Comparison of ENCODE assay signal across 1 cellular context in genomic region chr15:83462953-83463433, GRCh38.
TF ChIP-seq lines count a peak whose summit lies in the region.

No MANE protein-coding gene starts in this region.

TF ChIP-seq in K562, 482 proteins besides CTCF, POLR2A, EP300 and RAD21 (continues in another document):
- TF ChIP-seq ZMIZ1 (IDR thresholded peaks at IDR 0.05; ENCODE audit: low read depth in 2 of 2, low read length in 2 of 2) (0 out of 4 replicates have a peak, but pooled peaks of 1 of the 2 experiments have one; percentile 56), PPARD (CRISPR knock-in tag; IDR thresholded peaks at IDR 0.05) (no peak), KDM5B (IDR thresholded peaks at IDR 0.05; ENCODE audit: insufficient replicate concordance, low read depth, low read length) (no peak), FOXA1 (IDR thresholded peaks at IDR 0.05; ENCODE audit: borderline replicate concordance) (peak; percentile 39; the same call in 1 of the 2 replicates), FUS (optimal IDR thresholded peaks at IDR 0.05; ENCODE audit: low read depth, low read length) (no peak), NUFIP1 (IDR thresholded peaks at IDR 0.05; ENCODE audit: partially characterized antibody) (no peak), CREM (IDR thresholded peaks at IDR 0.05; ENCODE audit: low read depth) (peak; percentile 5; the same call in 1 of the 2 replicates), HMG20A (CRISPR knock-in tag; conservative IDR thresholded peaks at IDR 0.05) (no peak), NR0B1 (IDR thresholded peaks at IDR 0.05; ENCODE audit: partially characterized antibody) (no peak), HDAC1 (IDR thresholded peaks at IDR 0.05) (peak in 1 of 2 experiments; percentile 52; a peak in 1 of 4 replicates), ZBTB8A (IDR thresholded peaks at IDR 0.05; ENCODE audit: partially characterized antibody) (no peak), FOXJ3 (CRISPR knock-in tag; IDR thresholded peaks at IDR 0.05) (no peak), NFE2 (IDR thresholded peaks at IDR 0.05; ENCODE audit: low read depth) (0 out of 2 replicates have a peak, but pooled peaks have one; percentile 2), CHAMP1 (IDR thresholded peaks at IDR 0.05) (0 out of 2 replicates have a peak, but pooled peaks have one; percentile 44), BCL6 (CRISPR knock-in tag; IDR thresholded peaks at IDR 0.05) (no peak), DNMT1 (IDR thresholded peaks at IDR 0.05) (no peak), NCOR1 (IDR thresholded peaks at IDR 0.05) (peak; percentile 94), CREB3 (tag; conservative IDR thresholded peaks at IDR 0.05; ENCODE audit: low read depth) (no peak), MTA3 (IDR thresholded peaks at IDR 0.05; ENCODE audit: borderline replicate concordance) (0 out of 2 replicates have a peak, but pooled peaks have one; percentile 15), ZNF347 (CRISPR knock-in tag; IDR thresholded peaks at IDR 0.05; ENCODE audit: low read depth) (no peak), ASH1L (IDR thresholded peaks at IDR 0.05; ENCODE audit: borderline replicate concordance, low read depth, partially characterized antibody) (no peak), MEF2D (tag; conservative IDR thresholded peaks at IDR 0.05; ENCODE audit: low read depth) (peak; percentile 72), TSHZ1 (CRISPR knock-in tag; IDR thresholded peaks at IDR 0.05) (no peak), TCF3 (CRISPR knock-in tag; IDR thresholded peaks at IDR 0.05) (peak; percentile 89), ZFPM2 (CRISPR knock-in tag; IDR thresholded peaks at IDR 0.05) (no peak), HNRNPK (IDR thresholded peaks at IDR 0.05; ENCODE audit: low read depth, low read length, poor library complexity, severe bottlenecking) (no peak), ZNF174 (CRISPR knock-in tag; IDR thresholded peaks at IDR 0.05) (no peak), NFIC (IDR thresholded peaks at IDR 0.05) (peak; percentile 83), ZBTB40 (IDR thresholded peaks at IDR 0.05) (0 out of 2 replicates have a peak, but pooled peaks have one; percentile 11), ZBTB40 (CRISPR knock-in tag; IDR thresholded peaks at IDR 0.05) (no peak), NFYB (IDR thresholded peaks at IDR 0.05; ENCODE audit: extremely low read depth, insufficient read length) (peak; percentile 41), SRSF3 (IDR thresholded peaks at IDR 0.05; ENCODE audit: insufficient read depth, low read length) (no peak), BCLAF1 (IDR thresholded peaks at IDR 0.05; ENCODE audit: borderline replicate concordance in 1 of 2, control insufficient read depth in 1 of 2, low read depth in 2 of 2, low read length in 1 of 2) (0 out of 4 replicates have a peak, but pooled peaks of 1 of the 2 experiments have one; percentile 18)
